Comparison of ENCODE assay signal across 1 cellular context in genomic region chr17:64214950-64215349, GRCh38.
TF ChIP-seq lines count a peak whose summit lies in the region.

No MANE protein-coding gene starts in this region.

TF ChIP-seq in K562, 482 proteins besides CTCF, POLR2A, EP300 and RAD21:
- no peak for TF ChIP-seq ZNF445 (CRISPR knock-in tag; IDR thresholded peaks at IDR 0.05; ENCODE audit: low read depth)
- TF ChIP-seq, protein P1, sequence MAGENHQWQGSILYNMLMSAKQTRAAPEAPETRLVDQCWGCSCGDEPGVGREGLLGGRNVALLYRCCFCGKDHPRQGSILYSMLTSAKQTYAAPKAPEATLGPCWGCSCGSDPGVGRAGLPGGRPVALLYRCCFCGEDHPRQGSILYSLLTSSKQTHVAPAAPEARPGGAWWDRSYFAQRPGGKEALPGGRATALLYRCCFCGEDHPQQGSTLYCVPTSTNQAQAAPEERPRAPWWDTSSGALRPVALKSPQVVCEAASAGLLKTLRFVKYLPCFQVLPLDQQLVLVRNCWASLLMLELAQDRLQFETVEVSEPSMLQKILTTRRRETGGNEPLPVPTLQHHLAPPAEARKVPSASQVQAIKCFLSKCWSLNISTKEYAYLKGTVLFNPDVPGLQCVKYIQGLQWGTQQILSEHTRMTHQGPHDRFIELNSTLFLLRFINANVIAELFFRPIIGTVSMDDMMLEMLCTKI (IDR thresholded peaks at IDR 0.05; ENCODE audit: partially characterized antibody): no peak
- TF ChIP-seq MEIS2 (IDR thresholded peaks at IDR 0.05; ENCODE audit: partially characterized antibody): no peak
- no peak for TF ChIP-seq MXI1 (IDR thresholded peaks at IDR 0.05; ENCODE audit: low read depth, low read length)
- TF ChIP-seq ZNF778 (CRISPR knock-in tag; IDR thresholded peaks at IDR 0.05): no peak
- no peak for TF ChIP-seq YBX1 (IDR thresholded peaks at IDR 0.05)
- no peak for TF ChIP-seq FUS (optimal IDR thresholded peaks at IDR 0.05; ENCODE audit: low read depth, low read length)
- no peak for TF ChIP-seq ATF7 (IDR thresholded peaks at IDR 0.05)
- TF ChIP-seq PKNOX1 (IDR thresholded peaks at IDR 0.05): no peak
- no peak for TF ChIP-seq ZNF3 (CRISPR knock-in tag; IDR thresholded peaks at IDR 0.05)
- no peak for TF ChIP-seq HNRNPLL (IDR thresholded peaks at IDR 0.05; ENCODE audit: low read depth, low read length, poor library complexity, severe bottlenecking)
- TF ChIP-seq ZNF41 (CRISPR knock-in tag; conservative IDR thresholded peaks at IDR 0.05): no peak
- no peak for TF ChIP-seq TAF7 (tag; IDR thresholded peaks at IDR 0.05)
- TF ChIP-seq ZNF274 (IDR thresholded peaks at IDR 0.05; ENCODE audit: borderline replicate concordance, low read depth, low read length): no peak
- no peak for TF ChIP-seq IRF2 (CRISPR knock-in tag; IDR thresholded peaks at IDR 0.05)
